Comparison of ENCODE assay signal across 9 cellular contexts in genomic region chr1:247211339-247211738, GRCh38. TPM values are rescaled to one million over a fixed set of nuclear protein-coding genes. Genes with fewer than 3 reads are reported as not detected.
DNase-seq lines count a peak whose midpoint lies in the region; ATAC-seq, FAIRE-seq and TF ChIP-seq lines count a peak whose summit lies in the region.
"Had no signal": no experiment of that assay in that cellular context is flagged by ENCODE, and none has a peak within 500 bp of the region (broad histone marks: within the 10 kb centered on the region; RNA-seq: fewer than 3 reads in every experiment).

No MANE protein-coding gene starts in this region.

- H3K9me3 ChIP-seq in CD8-positive, alpha-beta T cell (ENCODE audit: low read length), result no peaks in the 10 kb centered on the region
- H3K9me3 ChIP-seq in Loucy (ENCODE audit: insufficient read depth, low read depth, low read length) (no peaks in the 10 kb centered on the region), K562 (replicated peaks; ENCODE audit: control insufficient read depth, insufficient read depth, low read depth, low read length) (no peaks in the 10 kb centered on the region), neutrophil (no peaks in the 10 kb centered on the region), WERI-Rb-1 (ENCODE audit: severe bottlenecking) (no peaks in the 10 kb centered on the region)

- no peaks in the 10 kb centered on the region for H3K36me3 ChIP-seq in CD8-positive, alpha-beta T cell (ENCODE audit: insufficient read depth, low read length)
- H3K36me3 ChIP-seq in Loucy (ENCODE audit: insufficient read depth, low read length) (no peaks in the 10 kb centered on the region), K562 (ENCODE audit: control insufficient read depth, insufficient read depth, low read length) (peaks cover 30% of the 10 kb centered on the region; the same call in 2 of the 3 replicates), neutrophil (no peaks in the 10 kb centered on the region), WERI-Rb-1 (peaks cover 6% of the 10 kb centered on the region; the same call in 1 of the 2 replicates)

- no peak for TF ChIP-seq POLR2A in K562 (conservative IDR thresholded peaks at IDR 0.05)

- H3K4me2 ChIP-seq in Loucy (ENCODE audit: low read depth, low read length, poor library complexity, severe bottlenecking) (peak overlapping the region; percentile 97), K562 (ENCODE audit: insufficient read depth, low read length) (no peak overlapping the region)

- peak overlapping the region; percentile 53 for H3K9ac ChIP-seq in Loucy (ENCODE audit: low read depth, low read length, poor library complexity, severe bottlenecking)
- H3K9ac ChIP-seq in K562 (ENCODE audit: insufficient read depth in 1 of 2, low read depth in 2 of 2, low read length in 2 of 2), result peak overlapping the region in 1 of 2 experiments; percentile 29; a peak in 2 of 4 replicates

- peaks cover 22% of the 10 kb centered on the region for H3K36me3 Mint-ChIP-seq in CD8-positive, alpha-beta T cell

- no peaks in the 10 kb centered on the region for H3K27me3 ChIP-seq in CD8-positive, alpha-beta T cell (ENCODE audit: insufficient read depth, low read length)
- H3K27me3 ChIP-seq in Loucy (ENCODE audit: insufficient read depth, low read length, poor library complexity, severe bottlenecking) (no peaks in the 10 kb centered on the region), K562 (ENCODE audit: control insufficient read depth in 2 of 2, insufficient read depth in 2 of 2, low read length in 2 of 2) (no peaks in the 10 kb centered on the region), neutrophil (peaks cover 7% of the 10 kb centered on the region), WERI-Rb-1 (ENCODE audit: insufficient read depth, low read depth, severe bottlenecking) (no peaks in the 10 kb centered on the region)

- in situ Hi-C loops in K562 (cut with MboI), result no loop called here

- H3K9me1 ChIP-seq in K562 (ENCODE audit: control insufficient read depth, insufficient read depth, low read length), result peaks cover 5% of the 10 kb centered on the region

- H3F3A ChIP-seq in Loucy (ENCODE audit: low read depth), result no peaks in the 10 kb centered on the region

- H3K79me2 ChIP-seq in Loucy (ENCODE audit: insufficient read depth, low read length) (peaks cover 42% of the 10 kb centered on the region), K562 (ENCODE audit: control insufficient read depth, insufficient read depth, low read length) (peaks cover 41% of the 10 kb centered on the region)

- CTCF ChIA-PET in CD8-positive, alpha-beta T cell (lab: Charles Lee), result no interaction called here
- CTCF ChIA-PET in K562 (lab: Yijun Ruan, JAX; ENCODE audit: low intra/inter-chr PET ratio), result no interaction called here

- peak overlapping the region; percentile 61; the same call in 1 of the 2 replicates for H2AFZ ChIP-seq in Loucy (ENCODE audit: low read length)
- H2AFZ ChIP-seq in K562 (ENCODE audit: low read depth, low read length), result peak overlapping the region; percentile 95

- TF ChIP-seq EP300 in K562 (IDR thresholded peaks at IDR 0.05; ENCODE audit: low read length), result no peak

- no peak for DNase-seq in CD8-positive, alpha-beta T cell
- DNase-seq in K562 (ENCODE audit: extremely low read depth in 1 of 4, low spot score in 3 of 4), result no peak
- DNase-seq in midbrain (lab: John Stamatoyannopoulos, UW), result no peak
- no peak for DNase-seq in NCI-H187 treated with DMSO at 0.1 percent for 48 hours (lab: John Stamatoyannopoulos, UW)
- DNase-seq in WERI-Rb-1, result no peak
- DNase-seq in dedifferentiated amniotic fluid mesenchymal stem cell (ENCODE audit: extremely low spot score), result no peak

- WGBS in K562 (ENCODE audit: insufficient coverage, low coverage, missing lambda C conversion rate), result 35% methylated on average over 7 of the region's 7 CpGs

- intact Hi-C loops in CD8-positive, alpha-beta T cell (cut with DNase I, micrococcal nuclease), result loop anchor here (2.0 to 10.0 kb wide), 6 partner anchors 39 to 647 kb away; partner anchors contain the start of genes AHCTF1 (in 1 of the 2), CNST (in 1 of the 2), TFB2M (in 1 of the 2) and ZNF124 (in 1 of the 2)
- intact Hi-C loops in K562 (cut with micrococcal nuclease), result loop anchor here (5.0 kb wide), 1 partner anchor 99 kb away; no protein-coding TSS in a partner anchor

- peaks cover 22% of the 10 kb centered on the region for H3K4me1 ChIP-seq in CD8-positive, alpha-beta T cell (ENCODE audit: insufficient read depth, low read length)
- H3K4me1 ChIP-seq in Loucy (ENCODE audit: insufficient read depth, low read length, poor library complexity, severe bottlenecking) (peaks cover 30% of the 10 kb centered on the region), K562 (replicated peaks in 1 of 2; ENCODE audit: control insufficient read depth in 2 of 2, insufficient read depth in 2 of 2, low read length in 2 of 2) (peaks cover 16 to 24% of the 10 kb centered on the region in 2 experiments), neutrophil (ENCODE audit: control insufficient read depth in 1 of 2, insufficient read depth in 1 of 2, low read depth in 1 of 2, low read length in 1 of 2) (peaks cover 17 to 25% of the 10 kb centered on the region in 2 experiments)

- H3K9me3 Mint-ChIP-seq in CD8-positive, alpha-beta T cell, result no peaks in the 10 kb centered on the region

- TF ChIP-seq RAD21 in K562 (CRISPR knock-in tag; conservative IDR thresholded peaks at IDR 0.05 in 1 of 2, IDR thresholded peaks at IDR 0.05 in 1 of 2), result no peak

- H3K4me3 Mint-ChIP-seq in CD8-positive, alpha-beta T cell, result peak overlapping the region; percentile 46

- peaks cover 61% of the 10 kb centered on the region for H3K4me1 Mint-ChIP-seq in CD8-positive, alpha-beta T cell (ENCODE audit: low read depth)

- no peak for ATAC-seq in CD8-positive, alpha-beta T cell
- peak; percentile 5; the same call in 1 of the 3 replicates for ATAC-seq in K562

- H3K27ac Mint-ChIP-seq in CD8-positive, alpha-beta T cell, result peak overlapping the region; percentile 28

- no peak for FAIRE-seq in K562 (lab: Jason Lieb, UNC)

- H3K27me3 Mint-ChIP-seq in CD8-positive, alpha-beta T cell (ENCODE audit: low read depth), result no peaks in the 10 kb centered on the region

- no peaks in the 10 kb centered on the region for H3K9me2 ChIP-seq in Loucy (replicated peaks; ENCODE audit: low read depth, low read length)

- no TSS peak for BruUV-seq in K562 (replicated peaks; lab: Mats Ljungman, UMichigan)

- H4K20me1 ChIP-seq in Loucy (ENCODE audit: insufficient read depth, low read length, poor library complexity, severe bottlenecking) (peaks cover 35% of the 10 kb centered on the region), K562 (replicated peaks; ENCODE audit: control insufficient read depth, insufficient read depth, low read length) (0 out of 2 replicates have a peak, but pooled peaks cover 9% of the 10 kb centered on the region)

- POLR2A ChIA-PET in CD8-positive, alpha-beta T cell (lab: Charles Lee), result no interaction called here
- POLR2A ChIA-PET in K562 (lab: Yijun Ruan, JAX), result interaction anchor here (0.8 kb wide), 1 partner anchor 1140 kb away, joined by 3 read pairs; no protein-coding TSS in a partner anchor

- H3K27ac ChIP-seq in CD8-positive, alpha-beta T cell (ENCODE audit: low read depth, low read length), result no peak overlapping the region
- no peak overlapping the region for H3K27ac ChIP-seq in K562 (ENCODE audit: extremely low read depth, low read depth, low read length)
- peak overlapping the region; percentile 89 for H3K27ac ChIP-seq in neutrophil
- H3K27ac ChIP-seq in WERI-Rb-1, result no peak overlapping the region

- no peak overlapping the region for H3K4me3 ChIP-seq in CD8-positive, alpha-beta T cell (ENCODE audit: low read depth, low read length)
- H3K4me3 ChIP-seq in Loucy (ENCODE audit: low read length, poor library complexity, severe bottlenecking), result peak overlapping the region; percentile 94
- H3K4me3 ChIP-seq in K562, result no peak overlapping the region
- no peak overlapping the region for H3K4me3 ChIP-seq in neutrophil (ENCODE audit: low read depth in 1 of 2, low read length in 1 of 2)
- no peak overlapping the region for H3K4me3 ChIP-seq in WERI-Rb-1 (ENCODE audit: low read depth, low read length)

- TF ChIP-seq CTCF in CD8-positive, alpha-beta T cell (IDR thresholded peaks at IDR 0.05), result no peak
- TF ChIP-seq CTCF in Loucy (conservative IDR thresholded peaks at IDR 0.05; ENCODE audit: low read length), result no peak
- TF ChIP-seq CTCF in K562 (IDR thresholded peaks at IDR 0.05 in 2 of 3, conservative IDR thresholded peaks at IDR 0.05 in 1 of 3; ENCODE audit: insufficient read depth in 2 of 3, low read depth in 1 of 3, low read length in 3 of 3), result no peak
- no peak for TF ChIP-seq CTCF in neutrophil (IDR thresholded peaks at IDR 0.05)
- no peak for TF ChIP-seq CTCF in WERI-Rb-1 (IDR thresholded peaks at IDR 0.05; ENCODE audit: low read depth, low read length)

RNA-seq across cellular contexts. Expression of gene ZNF124, which starts 39.5 kb away (rescaled TPM):
- total RNA-seq in CD8-positive, alpha-beta T cell, result 10 to 100 TPM; 22.4 to 23.4 TPM
- total RNA-seq in K562 (2011; cell fraction: chromatin; rRNA removed; ENCODE audit: low replicate concordance), result 52.9 and 136 TPM in 2 replicates
- total RNA-seq in K562 (2011; cell fraction: nucleolus; rRNA removed), result 31.4 and 39.0 TPM in 2 replicates
- total RNA-seq in K562 (2011; cell fraction: nucleoplasm; rRNA removed), result 62.0 and 100 TPM in 2 replicates
- total RNA-seq in K562 (2014; rRNA removed) (28.2 and 31.2 TPM in 2 replicates), K562 (2014; rRNA removed; fragmentation: Illumina TruSeq; extraction: Trizol) (71.5 and 74.9 TPM in 2 replicates), K562 (2015; rRNA removed; fragmentation: Illumina TruSeq; extraction: Trizol) (63.2 and 68.5 TPM in 2 replicates), K562 (2021) (43.1 and 47.1 TPM in 2 replicates)
- polyA plus RNA-seq in K562 (2011; rRNA removed) (20.2 TPM in 2 replicates), K562 (2014; fragmentation: Illumina TruSeq; extraction: Trizol) (14.7 and 15.0 TPM in 2 replicates), K562 (2014; fragmentation: Nextera tagmentation; extraction: Ambion mirVana) (10 to 100 TPM in 1 of 2 experiments, 1 to 10 TPM in 1; 7.6 to 13.6 TPM), K562 (2014; rRNA removed) (12.5 and 13.5 TPM in 2 replicates)
- polyA plus RNA-seq in K562 (2011; cell fraction: cytosol; rRNA removed), result 3.4 and 9.2 TPM in 2 replicates
- 13.8 and 23.5 TPM in 2 replicates for polyA plus RNA-seq in K562 (2011; cell fraction: nucleus; rRNA removed)
- 9.4 and 9.9 TPM in 2 replicates for polyA plus RNA-seq in K562 (2012)
- polyA minus RNA-seq in K562 (2011; rRNA and poly(A)+ RNA removed), result 141 and 252 TPM in 2 replicates
- 58.9 and 64.8 TPM in 2 replicates for polyA minus RNA-seq in K562 (2011; cell fraction: cytosol; rRNA and poly(A)+ RNA removed)
- 21.0 and 48.3 TPM in 2 replicates for polyA minus RNA-seq in K562 (2011; cell fraction: nucleus; rRNA and poly(A)+ RNA removed)

RNA-seq across cellular contexts. Expression of gene VN1R5, which starts 44.5 kb away (rescaled TPM):
- total RNA-seq in CD8-positive, alpha-beta T cell, result not detected
- total RNA-seq in K562 (2011; cell fraction: chromatin; rRNA removed; ENCODE audit: low replicate concordance), result not detected in 2 replicates
- total RNA-seq in K562 (2011; cell fraction: nucleolus; rRNA removed), result not detected in 2 replicates
- not detected in 2 replicates for total RNA-seq in K562 (2011; cell fraction: nucleoplasm; rRNA removed)
- total RNA-seq in K562 (2014; rRNA removed) (not detected in 2 replicates), K562 (2014; rRNA removed; fragmentation: Illumina TruSeq; extraction: Trizol) (not detected in 2 replicates), K562 (2015; rRNA removed; fragmentation: Illumina TruSeq; extraction: Trizol) (not detected in 2 replicates), K562 (2021) (not detected in 2 replicates)
- polyA plus RNA-seq in K562 (2011; rRNA removed) (not detected in 2 replicates), K562 (2014; fragmentation: Illumina TruSeq; extraction: Trizol) (not detected in 2 replicates), K562 (2014; fragmentation: Nextera tagmentation; extraction: Ambion mirVana) (not detected), K562 (2014; rRNA removed) (not detected in 2 replicates)
- polyA plus RNA-seq in K562 (2011; cell fraction: cytosol; rRNA removed), result not detected in 2 replicates
- not detected in 2 replicates for polyA plus RNA-seq in K562 (2011; cell fraction: nucleus; rRNA removed)
- polyA plus RNA-seq in K562 (2012), result not detected in 2 replicates
- not detected in 2 replicates for polyA minus RNA-seq in K562 (2011; rRNA and poly(A)+ RNA removed)
- polyA minus RNA-seq in K562 (2011; cell fraction: cytosol; rRNA and poly(A)+ RNA removed), result not detected in 2 replicates
- polyA minus RNA-seq in K562 (2011; cell fraction: nucleus; rRNA and poly(A)+ RNA removed), result not detected in 2 replicates
- total RNA-seq: endothelial cell of umbilical vein had no signal
- polyA plus RNA-seq: endothelial cell of umbilical vein had no signal
